Comparison of ENCODE assay signal across 12 cellular contexts in the genomic region with DNA sequence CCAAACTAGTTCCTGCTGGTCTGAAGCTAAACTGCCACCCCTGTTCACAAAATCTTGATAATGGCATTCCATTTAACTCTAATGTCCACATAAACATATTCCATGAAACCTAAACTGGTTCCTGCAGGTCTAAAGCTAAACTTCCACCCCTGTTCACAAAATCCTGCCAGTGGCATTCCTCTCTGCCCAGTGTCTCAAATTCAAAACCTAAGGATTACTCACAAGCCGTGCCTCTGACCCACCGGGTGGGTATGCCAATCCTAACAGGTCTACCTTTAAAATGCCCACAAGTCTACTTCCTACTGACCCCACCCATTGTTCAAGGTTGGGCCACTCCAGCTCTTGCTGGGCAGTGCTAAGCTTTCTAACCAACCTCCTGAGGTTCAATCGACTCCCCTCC.
DNase-seq lines count a peak whose midpoint lies in the region; ATAC-seq and TF ChIP-seq lines count a peak whose summit lies in the region.
"Had no signal": no experiment of that assay in that cellular context is flagged by ENCODE, and none has a peak within 500 bp of the region (broad histone marks: within the 10 kb centered on the region; RNA-seq: fewer than 3 reads in every experiment).

No MANE protein-coding gene starts in this region.

- no peaks in the 10 kb centered on the region for H3K9me3 Mint-ChIP-seq in IgD-negative memory B cell
- H3K9me3 Mint-ChIP-seq in activated B cell treated with CpG ODN at 0.5 μM for 24 hours: no peaks in the 10 kb centered on the region
- no peaks in the 10 kb centered on the region for H3K9me3 Mint-ChIP-seq in stimulated activated naive B cell treated with anti-CD40 and anti-IgM and Interleukin-4, amounts not matched to agents 10 μg/mL and 1 μg/mL and 100 μg/mL, for 72 hours
- H3K9me3 Mint-ChIP-seq: activated T-helper 2 cell treated with anti-CD3 and anti-CD28 coated beads, Interferon-gamma antibody, Interleukin-2, Interleukin-4, amounts not matched to agents 10 μg/mL and 5 μg/mL and 100 μg/mL, durations not matched to agents 14 hours and 24 hours and 36 hours; central memory CD8-positive, alpha-beta T cell had no signal

- TF ChIP-seq CTCF in activated B cell treated with CpG ODN at 0.5 μM for 24 hours (IDR thresholded peaks at IDR 0.05): no peak

- intact Hi-C loops in activated B cell treated with CpG ODN at 0.5 μM for 24 hours (cut with micrococcal nuclease) (no loop called here), left colon (cut with DNase I, micrococcal nuclease) (no loop called here)

- ATAC-seq in activated B cell treated with CpG ODN at 0.5 μM for 24 hours (ENCODE audit: low read depth): no peak
- ATAC-seq in left colon: peak; percentile 51
- no peak for ATAC-seq in stimulated activated naive B cell treated with anti-CD40 and anti-IgM and Interleukin-4, amounts not matched to agents 10 μg/mL and 1 μg/mL and 100 μg/mL, for 72 hours (replicated peaks)
- ATAC-seq in HG02973 (IDR thresholded peaks at IDR 0.05; ENCODE audit: unreplicated experiment): no peak
- ATAC-seq in GM21367 (IDR thresholded peaks at IDR 0.05; ENCODE audit: unreplicated experiment): no peak
- no peak for ATAC-seq in GM18502 (IDR thresholded peaks at IDR 0.05; ENCODE audit: poor library complexity, unreplicated experiment)
- ATAC-seq: HCT116 had no signal

- DNase-seq in activated B cell treated with CpG ODN at 0.5 μM for 24 hours (no peak), left colon (no peak), DMS 273 (lab: John Stamatoyannopoulos, UW; ENCODE audit: unreplicated experiment) (no peak)
- no peak for DNase-seq in stimulated activated naive B cell treated with anti-CD40 and anti-IgM and Interleukin-4, amounts not matched to agents 10 μg/mL and 1 μg/mL and 100 μg/mL, for 72 hours
- DNase-seq: kidney glomerular epithelial cell had no signal

- CTCF ChIA-PET in activated B cell treated with CpG ODN at 0.5 μM for 24 hours (lab: Charles Lee): interaction anchor here (1.5 to 2.1 kb wide), 2 partner anchors 10 to 13 kb away, joined by 4 to 5 read pairs; no protein-coding TSS in a partner anchor

- POLR2A ChIA-PET in activated B cell treated with CpG ODN at 0.5 μM for 24 hours (lab: Charles Lee): interaction anchor here (0.6 to 0.8 kb wide), 2 partner anchors 10 to 13 kb away, joined by 3 read pairs; no protein-coding TSS in a partner anchor

- H3K27ac Mint-ChIP-seq in IgD-negative memory B cell (peak overlapping the region in 1 of 3 donors; percentile 71), activated B cell treated with CpG ODN at 0.5 μM for 24 hours (no peak overlapping the region)
- peak overlapping the region; percentile 78 for H3K27ac Mint-ChIP-seq in stimulated activated naive B cell treated with anti-CD40 and anti-IgM and Interleukin-4, amounts not matched to agents 10 μg/mL and 1 μg/mL and 100 μg/mL, for 72 hours
- H3K27ac Mint-ChIP-seq: activated T-helper 2 cell treated with anti-CD3 and anti-CD28 coated beads, Interferon-gamma antibody, Interleukin-2, Interleukin-4, amounts not matched to agents 10 μg/mL and 5 μg/mL and 100 μg/mL, durations not matched to agents 14 hours and 24 hours and 36 hours had no signal

- H3K4me1 Mint-ChIP-seq in IgD-negative memory B cell: peaks cover 36 to 46% (median 42%) of the 10 kb centered on the region in 3 donors
- peaks cover 54% of the 10 kb centered on the region for H3K4me1 Mint-ChIP-seq in activated B cell treated with CpG ODN at 0.5 μM for 24 hours
- peaks cover 41 to 42% of the 10 kb centered on the region in 2 donors for H3K4me1 Mint-ChIP-seq in stimulated activated naive B cell treated with anti-CD40 and anti-IgM and Interleukin-4, amounts not matched to agents 10 μg/mL and 1 μg/mL and 100 μg/mL, for 72 hours
- H3K4me1 Mint-ChIP-seq: central memory CD8-positive, alpha-beta T cell had no signal

- H3K27me3 Mint-ChIP-seq in IgD-negative memory B cell (peaks cover 2% of the 10 kb centered on the region), activated B cell treated with CpG ODN at 0.5 μM for 24 hours (no peaks in the 10 kb centered on the region)
- no peaks in the 10 kb centered on the region for H3K27me3 Mint-ChIP-seq in stimulated activated naive B cell treated with anti-CD40 and anti-IgM and Interleukin-4, amounts not matched to agents 10 μg/mL and 1 μg/mL and 100 μg/mL, for 72 hours
- H3K27me3 Mint-ChIP-seq: central memory CD8-positive, alpha-beta T cell had no signal

- H3K36me3 Mint-ChIP-seq in IgD-negative memory B cell (no peaks in the 10 kb centered on the region), activated B cell treated with CpG ODN at 0.5 μM for 24 hours (ENCODE audit: low read depth) (peaks cover 4% of the 10 kb centered on the region)
- H3K36me3 Mint-ChIP-seq in stimulated activated naive B cell treated with anti-CD40 and anti-IgM and Interleukin-4, amounts not matched to agents 10 μg/mL and 1 μg/mL and 100 μg/mL, for 72 hours: no peaks in the 10 kb centered on the region

- H3K4me3 Mint-ChIP-seq in IgD-negative memory B cell (peak overlapping the region; percentile 53 to 89 (median 76)), activated B cell treated with CpG ODN at 0.5 μM for 24 hours (peak overlapping the region; percentile 76)
- H3K4me3 Mint-ChIP-seq in stimulated activated naive B cell treated with anti-CD40 and anti-IgM and Interleukin-4, amounts not matched to agents 10 μg/mL and 1 μg/mL and 100 μg/mL, for 72 hours: peak overlapping the region in 1 of 2 donors; percentile 76
- H3K4me3 Mint-ChIP-seq: central memory CD8-positive, alpha-beta T cell had no signal
